Comparison of ENCODE assay signal across 23 cellular contexts in the genomic region with DNA sequence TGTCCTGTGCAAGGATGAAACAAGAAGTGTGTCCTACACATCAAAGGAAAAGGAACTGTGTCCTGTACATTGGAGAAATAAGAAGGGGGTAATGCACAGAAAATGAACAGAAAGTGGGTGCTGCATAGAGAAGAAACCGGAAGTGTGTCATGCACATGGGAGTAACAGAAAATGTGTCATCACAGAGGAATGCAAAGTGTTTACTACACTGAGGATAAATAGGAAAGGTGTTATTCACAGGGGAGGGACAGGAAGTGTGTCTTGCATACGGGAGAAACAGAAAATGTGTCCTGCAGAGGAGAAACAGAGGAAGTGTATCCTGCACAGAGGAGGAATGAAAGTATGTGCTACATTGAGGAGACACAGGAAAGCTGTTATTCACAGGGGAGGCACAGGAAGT.
"Had no signal": no experiment of that assay in that cellular context is flagged by ENCODE, and none has a peak within 500 bp of the region (broad histone marks: within the 10 kb centered on the region; RNA-seq: fewer than 3 reads in every experiment).

No MANE protein-coding gene starts in this region.

- H3K36me3 ChIP-seq: esophagus squamous epithelium, neutrophil, spleen, tibial artery, upper lobe of left lung, uterus had no signal

- H3K4me1 ChIP-seq: esophagus squamous epithelium, psoas muscle, spleen, tibial artery, upper lobe of left lung, uterus had no signal

- H3K4me3 ChIP-seq: coronary artery, esophagus squamous epithelium, hepatocyte, lung, mucosa of descending colon, psoas muscle, spleen, tibial artery, upper lobe of left lung, uterus had no signal

- H3K9me3 ChIP-seq: esophagus squamous epithelium, neutrophil, psoas muscle, tibial artery, upper lobe of left lung, uterus had no signal

- H3K27ac ChIP-seq: coronary artery, esophagus squamous epithelium, hepatocyte, neutrophil, psoas muscle, spleen, tibial artery, upper lobe of left lung, uterus had no signal

- DNase-seq: effector CD4-positive, alpha-beta T cell; esophagus squamous epithelium; foreskin fibroblast; head of caudate nucleus; kidney; left colon; left ventricle myocardium superior; mucosa of descending colon; naive thymus-derived CD8-positive, alpha-beta T cell; psoas muscle; spleen; stimulated activated CD4-positive, alpha-beta T cell treated with anti-CD3 and anti-CD28 coated beads, Interleukin-15, amount 100 ng/mL, for 24 hours; stimulated activated CD4-positive, alpha-beta T cell treated with anti-CD3 and anti-CD28 coated beads, Interleukin-1b, Interleukin-23, amount 100 ng/mL, for 48 hours; stimulated activated CD4-positive, alpha-beta T cell treated with anti-CD3 and anti-CD28 coated beads, Interleukin-4, amount 100 ng/mL, for 24 hours; tibial artery; upper lobe of left lung; uterus had no signal

- FAIRE-seq: kidney had no signal

- ATAC-seq: left colon; left ventricle myocardium superior; mucosa of descending colon; psoas muscle; sciatic nerve; stimulated activated memory B cell treated with anti-CD40 and anti-IgM and Interleukin-4, amounts not matched to agents 10 μg/mL and 1 μg/mL and 100 μg/mL, for 72 hours had no signal

- H3K27me3 ChIP-seq: esophagus squamous epithelium, hepatocyte, neutrophil, spleen, tibial artery, upper lobe of left lung, uterus had no signal
